9 cellular contexts compared by ENCODE assay signal in genomic region chr15:52010633-52011595, GRCh38. TPM values are rescaled to one million over a fixed set of nuclear protein-coding genes. Genes with fewer than 3 reads are reported as not detected.
DNase-seq lines count a peak whose midpoint lies in the region; TF ChIP-seq lines count a peak whose summit lies in the region.
"Had no signal": no experiment of that assay in that cellular context is flagged by ENCODE, and none has a peak within 500 bp of the region (broad histone marks: within the 10 kb centered on the region; RNA-seq: fewer than 3 reads in every experiment).

No MANE protein-coding gene starts in this region.

- H3K9me2 ChIP-seq in hepatocyte (replicated peaks; ENCODE audit: insufficient read depth), result no peaks in the 10 kb centered on the region

- H2AFZ ChIP-seq in hepatocyte, result no peak overlapping the region

- H3K4me3 ChIP-seq in hepatocyte, result no peak overlapping the region
- H3K4me3 ChIP-seq: pancreas had no signal

- H3K27ac ChIP-seq in caudate nucleus (ENCODE audit: low read depth, low read length) (peak overlapping the region; percentile 65), hepatocyte (no peak overlapping the region)

- H3K4me2 ChIP-seq in hepatocyte, result no peak overlapping the region

- 88% methylated on average over 14 of the region's 14 CpGs for WGBS in hepatocyte (ENCODE audit: low lambda C conversion rate, missing lambda C conversion rate)

- no peaks in the 10 kb centered on the region for H3K36me3 ChIP-seq in hepatocyte (replicated peaks; ENCODE audit: insufficient read depth, low read depth)
- H3K36me3 ChIP-seq: pancreas had no signal

- DNase-seq in NCI-H1092 treated with DMSO at 0.1 percent for 48 hours (lab: John Stamatoyannopoulos, UW), result peak; percentile 62
- no peak for DNase-seq in NCI-H1092 (lab: John Stamatoyannopoulos, UW)
- peak; percentile 17 for DNase-seq in NCI-H69 (lab: John Stamatoyannopoulos, UW)
- no peak for DNase-seq in caudate nucleus (lab: John Stamatoyannopoulos, UW)
- peak in 2 of 3 experiments; percentile 23 to 74 for DNase-seq in stimulated activated CD4-positive, alpha-beta T cell treated with anti-CD3 and anti-CD28 coated beads, TNF-alpha, amount 100 ng/mL, for 24 hours (ENCODE audit: low read depth in 3 of 3)
- no peak for DNase-seq in NOMO-1 (lab: John Stamatoyannopoulos, UW; ENCODE audit: unreplicated experiment in 2 of 2)
- no peak for DNase-seq in hepatocyte (ENCODE audit: low spot score)
- no peak for DNase-seq in activated gamma-delta T cell (lab: John Stamatoyannopoulos, UW)

- no peaks in the 10 kb centered on the region for H3K9me3 ChIP-seq in hepatocyte (ENCODE audit: low read depth)
- H3K9me3 ChIP-seq: pancreas had no signal

- no peak for TF ChIP-seq CTCF in hepatocyte (IDR thresholded peaks at IDR 0.05; ENCODE audit: poor library complexity)

- H3K27me3 ChIP-seq in hepatocyte, result no peaks in the 10 kb centered on the region
- H3K27me3 ChIP-seq: pancreas had no signal

- H3K79me2 ChIP-seq in hepatocyte, result no peaks in the 10 kb centered on the region

- no peaks in the 10 kb centered on the region for H4K20me1 ChIP-seq in hepatocyte (ENCODE audit: insufficient read depth, poor library complexity, severe bottlenecking)

- no peaks in the 10 kb centered on the region for H3K4me1 ChIP-seq in hepatocyte (ENCODE audit: insufficient read depth)
- H3K4me1 ChIP-seq: pancreas had no signal

RNA-seq across cellular contexts. Expression of gene MAPK6, which starts 8.1 kb away (rescaled TPM):
- 114 and 123 TPM in 2 replicates for total RNA-seq in hepatocyte
- 27.6 and 37.8 TPM in 2 replicates for polyA plus RNA-seq in hepatocyte

RNA-seq across cellular contexts. Expression of gene LEO1, which starts 39.3 kb away (rescaled TPM):
- total RNA-seq in hepatocyte, result 25.2 and 26.2 TPM in 2 replicates
- 23.9 and 25.1 TPM in 2 replicates for polyA plus RNA-seq in hepatocyte

Comparison
In these comparisons a context has a peak if more than half of its experiments do, and no peak if none do; other contexts are left out.
1. DNase-seq: peak in NCI-H1092 treated with DMSO at 0.1 percent for 48 hours (single experiment), NCI-H69 (single experiment) and stimulated activated CD4-positive, alpha-beta T cell treated with anti-CD3 and anti-CD28 coated beads, TNF-alpha, amount 100 ng/mL, for 24 hours (2 of 3); none in NCI-H1092 (single experiment), caudate nucleus (0 of 61), NOMO-1 (0 of 2), hepatocyte (single experiment) and activated gamma-delta T cell (single experiment).